In genomic region chr14:63454863-63455622, GRCh38 we compare ENCODE assay signal across 8 cellular contexts.
DNase-seq lines count a peak whose midpoint lies in the region; ATAC-seq and TF ChIP-seq lines count a peak whose summit lies in the region.

No MANE protein-coding gene starts in this region.

- peak; percentile 77 for DNase-seq in DMS79 treated with DMSO at 0.1 percent for 48 hours (lab: John Stamatoyannopoulos, UW)
- DNase-seq in HCEC 1CT: peak; percentile 29
- DNase-seq in NCI-H446 treated with DMSO at 0.1 percent for 48 hours (lab: John Stamatoyannopoulos, UW): peak; percentile 40
- DNase-seq in hepatic stellate cell (ENCODE audit: low spot score): peak; percentile 16
- DNase-seq in colonic mucosa: no peak
- DNase-seq in activated CD4-positive, alpha-beta T cell treated with anti-CD3 and anti-CD28 coated beads for 4 hours: no peak
- no peak for DNase-seq in NCI-H526 (lab: John Stamatoyannopoulos, UW)

- no peaks in the 10 kb centered on the region for H3K36me3 ChIP-seq in colonic mucosa

- no peak for ATAC-seq in HG03025 (IDR thresholded peaks at IDR 0.05; ENCODE audit: low FRiP score, unreplicated experiment)

- no peaks in the 10 kb centered on the region for H3K9me3 ChIP-seq in colonic mucosa

- H3K4me3 ChIP-seq in colonic mucosa: no peak overlapping the region

- intact Hi-C loops in colonic mucosa (cut with DNase I): no loop called here

- TF ChIP-seq CTCF in colonic mucosa (IDR thresholded peaks at IDR 0.05): no peak

- no peak overlapping the region for H3K27ac ChIP-seq in colonic mucosa

- H3K9ac ChIP-seq in colonic mucosa (ENCODE audit: low read depth in 2 of 2, low read length in 2 of 2): no peak overlapping the region

- H3K27me3 ChIP-seq in colonic mucosa: no peaks in the 10 kb centered on the region

- no peaks in the 10 kb centered on the region for H3K4me1 ChIP-seq in colonic mucosa

Comparison
In these comparisons a context has a peak if more than half of its experiments do, and no peak if none do; other contexts are left out.
1. DNase-seq: peak in DMS79 treated with DMSO at 0.1 percent for 48 hours (single experiment), HCEC 1CT (single experiment), NCI-H446 treated with DMSO at 0.1 percent for 48 hours (single experiment) and hepatic stellate cell (single experiment); none in colonic mucosa (single experiment), activated CD4-positive, alpha-beta T cell treated with anti-CD3 and anti-CD28 coated beads for 4 hours (0 of 2) and NCI-H526 (0 of 2).